In the genomic region with DNA sequence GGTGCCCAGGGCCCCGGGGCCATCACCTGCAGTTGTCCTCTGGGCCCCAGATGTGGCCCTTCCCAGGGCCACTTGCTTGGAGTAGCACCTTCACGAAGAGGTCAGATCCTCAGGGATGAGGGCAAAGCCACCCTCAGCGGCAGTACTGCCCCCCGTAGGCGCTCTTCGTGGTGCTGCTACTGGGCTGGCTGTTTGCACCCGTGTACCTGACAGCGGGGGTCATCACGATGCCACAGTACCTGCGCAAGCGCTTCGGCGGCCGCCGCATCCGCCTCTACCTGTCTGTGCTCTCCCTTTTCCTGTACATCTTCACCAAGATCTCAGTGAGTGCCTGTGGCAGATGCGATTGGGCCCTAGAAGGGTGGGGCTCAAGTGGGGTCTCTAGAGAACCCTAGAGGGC, we compare ENCODE assay signal across 19 cellular contexts. TPM values are rescaled to one million over a fixed set of nuclear protein-coding genes. Genes with fewer than 3 reads are reported as not detected.
"Had no signal": no experiment of that assay in that cellular context is flagged by ENCODE, and none has a peak within 500 bp of the region (broad histone marks: within the 10 kb centered on the region; RNA-seq: fewer than 3 reads in every experiment).

No MANE protein-coding gene starts in this region.

- H3K9me3 ChIP-seq: esophagus muscularis mucosa, upper lobe of right lung had no signal

- H3K27me3 ChIP-seq: upper lobe of right lung had no signal

- H3K9me3 Mint-ChIP-seq: activated naive CD8-positive, alpha-beta T cell treated with anti-CD3 and anti-CD28 coated beads for 36 hours; naive B cell had no signal

- H3K27ac ChIP-seq: esophagus muscularis mucosa, upper lobe of right lung had no signal

- H3K4me3 ChIP-seq: esophagus muscularis mucosa, lung had no signal

- H3K27ac Mint-ChIP-seq: activated naive CD8-positive, alpha-beta T cell treated with anti-CD3 and anti-CD28 coated beads for 36 hours had no signal

- DNase-seq: activated effector memory CD4-positive, alpha-beta T cell treated with anti-CD3 and anti-CD28 coated beads, Interleukin-2, amount 50 U/mL, for 16 hours; activated naive CD8-positive, alpha-beta T cell treated with anti-CD3 and anti-CD28 coated beads for 36 hours; activated T-cell treated with anti-CD3 and anti-CD28 coated beads, Interleukin-2, amount 50 U/mL, for 1 hour; anterior cingulate cortex; left cardiac atrium; naive B cell; stimulated activated CD4-positive, alpha-beta T cell treated with anti-CD3 and anti-CD28 coated beads, Interleukin-2, amount 100 ng/mL, for 24 hours; stimulated activated naive CD4-positive, alpha-beta T cell treated with Interleukin-2 at 50 U/mL for 16 hours; upper lobe of right lung had no signal

- H3K36me3 ChIP-seq: upper lobe of right lung had no signal

- ATAC-seq: activated CD4-positive, CD25-positive, alpha-beta regulatory T cell treated with anti-CD3 and anti-CD28 coated beads, Interleukin-2, amount 50 U/mL, for 24 hours; left cardiac atrium; sciatic nerve had no signal

- H3K36me3 Mint-ChIP-seq: naive B cell had no signal

- H3K4me3 Mint-ChIP-seq: activated naive CD8-positive, alpha-beta T cell treated with anti-CD3 and anti-CD28 coated beads for 36 hours had no signal

- H3K27me3 Mint-ChIP-seq: activated naive CD8-positive, alpha-beta T cell treated with anti-CD3 and anti-CD28 coated beads for 36 hours had no signal

RNA-seq across cellular contexts. Expression of gene SLC5A2, which starts 2.6 kb away (rescaled TPM):
- total RNA-seq: chondrocyte; left cardiac atrium; omental fat pad; pulmonary artery endothelial cell; sciatic nerve; T-helper 2 cell treated with Interferon-gamma antibody and Interleukin-4, amounts not matched to agents 100 ng/mL and 5 ng/mL, for 36 hours had no signal

RNA-seq across cellular contexts. Expression of gene AHSP, which starts 42.1 kb away (rescaled TPM):
- total RNA-seq: activated naive CD8-positive, alpha-beta T cell treated with anti-CD3 and anti-CD28 coated beads for 36 hours; bronchial epithelial cell; chondrocyte; fibroblast of villous mesenchyme; left cardiac atrium; omental fat pad; pulmonary artery endothelial cell; T-helper 2 cell treated with Interferon-gamma antibody and Interleukin-4, amounts not matched to agents 100 ng/mL and 5 ng/mL, for 36 hours; upper lobe of right lung had no signal
